ENCODE assay signal across 1 cellular context in the genomic region with DNA sequence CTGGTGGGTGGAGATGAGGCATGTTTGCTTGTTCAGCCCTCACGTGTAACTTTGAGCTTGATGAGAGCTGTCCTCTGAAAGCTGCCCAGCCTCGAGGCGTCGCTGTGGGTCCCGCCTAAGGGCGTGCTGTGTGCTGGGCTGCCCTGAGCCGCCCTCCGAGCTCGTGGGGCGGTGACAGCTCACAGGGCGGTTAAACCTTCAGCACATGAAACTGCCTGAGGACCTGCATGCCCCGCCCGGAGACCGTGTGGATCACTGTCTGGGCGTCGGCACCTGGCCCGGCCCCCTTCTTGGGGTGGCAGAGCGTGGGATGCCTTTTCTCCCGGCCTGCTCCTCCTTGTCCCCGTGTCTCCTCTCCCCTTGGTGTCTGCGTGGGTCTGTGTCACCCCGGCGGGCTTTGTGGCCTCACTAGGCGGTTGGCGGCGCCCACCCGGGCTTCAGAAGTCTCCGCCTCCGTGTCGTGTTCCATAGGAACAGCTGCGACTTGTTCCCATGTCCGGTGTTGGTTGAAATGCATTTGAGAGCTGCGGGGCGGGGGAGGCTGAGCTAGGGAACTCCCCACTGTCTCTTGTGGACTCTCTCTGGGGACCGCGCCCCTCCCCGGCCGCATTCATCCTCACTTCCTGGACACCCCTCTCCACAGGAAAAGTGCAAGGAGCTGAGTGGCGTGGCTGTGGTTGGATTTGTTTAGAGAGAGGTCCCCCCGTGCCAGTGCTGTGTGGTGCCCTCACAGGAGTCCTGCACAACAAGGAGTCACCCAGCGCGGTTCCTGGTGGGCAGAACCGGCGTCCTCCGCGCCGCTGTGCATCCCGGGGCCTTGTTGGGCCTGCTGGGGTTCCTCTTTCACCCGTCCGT.
TF ChIP-seq lines count a peak whose summit lies in the region.

No MANE protein-coding gene starts in this region.

TF ChIP-seq in GM12878, 131 proteins besides CTCF, POLR2A, EP300 and RAD21:
- TF ChIP-seq TCF3 (IDR thresholded peaks at IDR 0.05; ENCODE audit: borderline replicate concordance, insufficient read depth, low read depth, low read length) = no peak
- no peak for TF ChIP-seq CBX3 (IDR thresholded peaks at IDR 0.05; ENCODE audit: borderline replicate concordance, low read depth)
- TF ChIP-seq JUNB (IDR thresholded peaks at IDR 0.05) = no peak
- TF ChIP-seq ZNF207 (IDR thresholded peaks at IDR 0.05; ENCODE audit: borderline replicate concordance) = no peak
